In genomic region chr22:46732513-46732912, GRCh38 we compare ENCODE assay signal across 21 cellular contexts. TPM values are rescaled to one million over a fixed set of nuclear protein-coding genes. Genes with fewer than 3 reads are reported as not detected.
DNase-seq lines count a peak whose midpoint lies in the region; ATAC-seq and TF ChIP-seq lines count a peak whose summit lies in the region.
"Had no signal": no experiment of that assay in that cellular context is flagged by ENCODE, and none has a peak within 500 bp of the region (broad histone marks: within the 10 kb centered on the region; RNA-seq: fewer than 3 reads in every experiment).

No MANE protein-coding gene starts in this region.

- peaks cover 49% of the 10 kb centered on the region for H4K20me1 ChIP-seq in MM.1S (ENCODE audit: insufficient read depth, low read length)

- H3K36me3 ChIP-seq in Peyer's patch (peaks cover 0 to 11% (median 0%) of the 10 kb centered on the region in 3 donors), right atrium auricular region (no peaks in the 10 kb centered on the region), MM.1S (replicated peaks; ENCODE audit: insufficient read depth, low read length) (no peaks in the 10 kb centered on the region), HAP-1 (replicated peaks) (no peaks in the 10 kb centered on the region; the same call in 1 of the 2 replicates)

- ATAC-seq in Right ventricle myocardium superior (ENCODE audit: poor library complexity), result no peak
- ATAC-seq in stimulated activated effector memory CD8-positive, alpha-beta T cell treated with anti-CD3 and anti-CD28 coated beads, Interleukin-12 subunit alpha, Interleukin-12 subunit beta, amount 100 ng/mL, for 72 hours, result no peak
- ATAC-seq in GM19463 (IDR thresholded peaks at IDR 0.05; ENCODE audit: unreplicated experiment), result no peak
- ATAC-seq: PC-3; stimulated activated naive B cell treated with anti-CD40 and anti-IgM and Interleukin-4, amounts not matched to agents 10 μg/mL and 1 μg/mL and 100 μg/mL, for 72 hours had no signal

- peak overlapping the region; percentile 94 for H3K27ac Mint-ChIP-seq in stimulated activated effector memory CD8-positive, alpha-beta T cell treated with anti-CD3 and anti-CD28 coated beads, Interleukin-12 subunit alpha, Interleukin-12 subunit beta, amount 100 ng/mL, for 72 hours
- H3K27ac Mint-ChIP-seq: stimulated activated naive B cell treated with anti-CD40 and anti-IgM and Interleukin-4, amounts not matched to agents 10 μg/mL and 1 μg/mL and 100 μg/mL, for 72 hours had no signal

- H3K4me3 ChIP-seq in Peyer's patch (no peak overlapping the region), right atrium auricular region (no peak overlapping the region), MM.1S (ENCODE audit: low read length) (no peak overlapping the region), HAP-1 (no peak overlapping the region)
- H3K4me3 ChIP-seq: tibial nerve had no signal

- no peak overlapping the region for H2AFZ ChIP-seq in MM.1S (ENCODE audit: low read length)

- no peak overlapping the region for H3K4me2 ChIP-seq in MM.1S (ENCODE audit: low read depth, low read length)

- TF ChIP-seq CTCF in Peyer's patch (IDR thresholded peaks at IDR 0.05) (no peak), right atrium auricular region (IDR thresholded peaks at IDR 0.05) (no peak), MM.1S (IDR thresholded peaks at IDR 0.05; ENCODE audit: low read length) (no peak)

- intact Hi-C loops in Right ventricle myocardium superior (cut with DNase I), result loop anchor here (10.0 kb wide), 1 partner anchor 48 kb away; no protein-coding TSS in a partner anchor
- intact Hi-C loops in cardiac septum (cut with DNase I), result no loop called here

- H3K9me3 ChIP-seq in Peyer's patch (no peaks in the 10 kb centered on the region), right atrium auricular region (no peaks in the 10 kb centered on the region), MM.1S (replicated peaks; ENCODE audit: insufficient read depth, low read length) (no peaks in the 10 kb centered on the region), HAP-1 (no peaks in the 10 kb centered on the region)
- H3K9me3 ChIP-seq: tibial nerve had no signal

- H3K4me1 Mint-ChIP-seq in stimulated activated effector memory CD8-positive, alpha-beta T cell treated with anti-CD3 and anti-CD28 coated beads, Interleukin-12 subunit alpha, Interleukin-12 subunit beta, amount 100 ng/mL, for 72 hours, result peaks cover 73% of the 10 kb centered on the region

- H3K4me1 ChIP-seq in Peyer's patch (peaks cover 12 to 86% (median 30%) of the 10 kb centered on the region in 4 donors), right atrium auricular region (peaks cover 0 to 96% of the 10 kb centered on the region in 2 donors), MM.1S (ENCODE audit: low read length) (peaks cover 17% of the 10 kb centered on the region), HAP-1 (peaks cover 5% of the 10 kb centered on the region; the same call in 1 of the 2 replicates)

- no peaks in the 10 kb centered on the region for H3K27me3 ChIP-seq in Peyer's patch
- H3K27me3 ChIP-seq in right atrium auricular region, result no peaks in the 10 kb centered on the region
- H3K27me3 ChIP-seq in MM.1S (replicated peaks; ENCODE audit: insufficient read depth, low read length), result no peaks in the 10 kb centered on the region
- H3K27me3 ChIP-seq in HAP-1 (ENCODE audit: low read depth), result no peaks in the 10 kb centered on the region
- H3K27me3 ChIP-seq: tibial nerve had no signal

- H3K27ac ChIP-seq in Peyer's patch, result peak overlapping the region in 3 of 4 donors; percentile 54 to 87 (median 71)
- peak overlapping the region; percentile 85 to 87 for H3K27ac ChIP-seq in right atrium auricular region
- H3K27ac ChIP-seq in MM.1S (ENCODE audit: low read length), result no peak overlapping the region

- DNase-seq in Right ventricle myocardium superior (peak; percentile 19), cardiac septum (ENCODE audit: low spot score) (no peak), Peyer's patch (no peak), right atrium auricular region (ENCODE audit: low spot score) (no peak), MM.1S (no peak), HAP-1 (ENCODE audit: low spot score in 2 of 2) (no peak)
- no peak for DNase-seq in stimulated activated effector memory CD8-positive, alpha-beta T cell treated with anti-CD3 and anti-CD28 coated beads, Interleukin-12 subunit alpha, Interleukin-12 subunit beta, amount 100 ng/mL, for 72 hours (ENCODE audit: low spot score in 2 of 2)
- DNase-seq: activated CD4-positive, CD25-positive, alpha-beta regulatory T cell treated with anti-CD3 and anti-CD28 coated beads, Interleukin-2, amount 50 U/mL, for 72 hours; activated effector memory CD4-positive, alpha-beta T cell treated with Interleukin-2 at 50 U/mL for 16 hours; cortex of kidney; DMS79 treated with DMSO at 0.1 percent for 48 hours; hippocampal formation; islet precursor cell; KG1; mesenchymal stem cell; naive B cell; NCI-H2029 treated with DMSO at 0.1 percent for 48 hours; PC-3; stimulated activated naive B cell treated with anti-CD40 and anti-IgM and Interleukin-4, amounts not matched to agents 10 μg/mL and 1 μg/mL and 100 μg/mL, for 72 hours had no signal

- no peaks in the 10 kb centered on the region for H3K9me2 ChIP-seq in MM.1S (replicated peaks; ENCODE audit: insufficient read depth, low read length)

- H3K9me3 Mint-ChIP-seq in stimulated activated effector memory CD8-positive, alpha-beta T cell treated with anti-CD3 and anti-CD28 coated beads, Interleukin-12 subunit alpha, Interleukin-12 subunit beta, amount 100 ng/mL, for 72 hours, result no peaks in the 10 kb centered on the region
- H3K9me3 Mint-ChIP-seq: naive B cell; stimulated activated naive B cell treated with anti-CD40 and anti-IgM and Interleukin-4, amounts not matched to agents 10 μg/mL and 1 μg/mL and 100 μg/mL, for 72 hours had no signal

- H3K36me3 Mint-ChIP-seq in stimulated activated effector memory CD8-positive, alpha-beta T cell treated with anti-CD3 and anti-CD28 coated beads, Interleukin-12 subunit alpha, Interleukin-12 subunit beta, amount 100 ng/mL, for 72 hours, result peaks cover 84% of the 10 kb centered on the region

- in situ Hi-C loops in HAP-1 (cut with MboI; ENCODE audit: low sequenced_read_pairs), result no loop called here

- no peak for TF ChIP-seq POLR2A in Peyer's patch (IDR thresholded peaks at IDR 0.05)

- no peak overlapping the region for H3K9ac ChIP-seq in MM.1S (ENCODE audit: low read length)

- H3F3A ChIP-seq in MM.1S (ENCODE audit: insufficient read depth, low read length), result no peaks in the 10 kb centered on the region

- H3K79me2 ChIP-seq in MM.1S (ENCODE audit: low read length), result peaks cover 99% of the 10 kb centered on the region

- H3K4me3 Mint-ChIP-seq in stimulated activated effector memory CD8-positive, alpha-beta T cell treated with anti-CD3 and anti-CD28 coated beads, Interleukin-12 subunit alpha, Interleukin-12 subunit beta, amount 100 ng/mL, for 72 hours, result peak overlapping the region; percentile 76
- H3K4me3 Mint-ChIP-seq: stimulated activated naive B cell treated with anti-CD40 and anti-IgM and Interleukin-4, amounts not matched to agents 10 μg/mL and 1 μg/mL and 100 μg/mL, for 72 hours had no signal

RNA-seq across cellular contexts. Expression of gene CERK, which starts 5.5 kb away (rescaled TPM):
- total RNA-seq in Right ventricle myocardium superior (69.0 TPM), cardiac septum (60.0 TPM), Peyer's patch (100 to 1,000 TPM in 1 of 4 donors, 10 to 100 TPM in 3; 89.1 to 131 (median 94.7) TPM), right atrium auricular region (10 to 100 TPM; 46.0 to 59.8 TPM)

RNA-seq across cellular contexts. Expression of gene TBC1D22A, which starts 29.9 kb away (rescaled TPM):
- total RNA-seq in Right ventricle myocardium superior, result 14.0 TPM
- total RNA-seq in cardiac septum, result 20.1 TPM
- 10 to 100 TPM; 42.6 to 70.4 (median 55.1) TPM for total RNA-seq in Peyer's patch
- total RNA-seq in right atrium auricular region, result 10 to 100 TPM; 11.5 to 15.4 TPM
